ENCODE assay signal across 12 cellular contexts in the genomic region with DNA sequence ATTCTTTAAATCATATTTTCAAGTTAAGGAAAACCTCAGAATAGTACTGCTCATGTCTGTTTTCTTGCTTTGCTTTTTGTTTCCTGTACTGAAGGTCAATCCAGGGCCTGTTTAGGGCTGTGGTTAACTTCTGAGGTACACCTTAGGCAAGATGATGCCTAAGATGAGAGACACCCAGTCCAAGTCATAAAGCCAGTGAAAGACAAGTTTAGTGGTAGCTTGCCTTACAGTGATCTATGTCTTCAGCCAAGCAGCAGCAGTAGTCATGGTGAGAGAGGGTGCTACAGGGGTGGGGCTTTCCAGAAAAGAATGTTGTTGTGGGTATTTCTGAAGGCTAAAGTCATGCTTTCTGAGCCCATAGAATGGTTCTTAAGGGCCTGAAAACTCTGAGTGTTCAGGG.
DNase-seq lines count a peak whose midpoint lies in the region; ATAC-seq and TF ChIP-seq lines count a peak whose summit lies in the region.
"Had no signal": no experiment of that assay in that cellular context is flagged by ENCODE, and none has a peak within 500 bp of the region (broad histone marks: within the 10 kb centered on the region; RNA-seq: fewer than 3 reads in every experiment).

No MANE protein-coding gene starts in this region.

- H3K36me3 Mint-ChIP-seq in central memory CD8-positive, alpha-beta T cell (ENCODE audit: insufficient read depth), result no peaks in the 10 kb centered on the region
- H3K36me3 Mint-ChIP-seq in endothelial cell (ENCODE audit: low read depth, unreplicated experiment), result no peaks in the 10 kb centered on the region

- H3K4me1 Mint-ChIP-seq in central memory CD8-positive, alpha-beta T cell, result peaks cover 8% of the 10 kb centered on the region
- H3K4me1 Mint-ChIP-seq in endothelial cell (ENCODE audit: unreplicated experiment), result peaks cover 7% of the 10 kb centered on the region

- H3K4me3 Mint-ChIP-seq in central memory CD8-positive, alpha-beta T cell, result no peak overlapping the region
- H3K4me3 Mint-ChIP-seq in endothelial cell (ENCODE audit: unreplicated experiment), result no peak overlapping the region

- no peaks in the 10 kb centered on the region for H3K9me3 Mint-ChIP-seq in central memory CD8-positive, alpha-beta T cell
- no peaks in the 10 kb centered on the region for H3K9me3 Mint-ChIP-seq in endothelial cell (ENCODE audit: unreplicated experiment)

- H3K27me3 Mint-ChIP-seq in central memory CD8-positive, alpha-beta T cell, result no peaks in the 10 kb centered on the region
- H3K27me3 Mint-ChIP-seq in endothelial cell (ENCODE audit: unreplicated experiment), result peaks cover 1% of the 10 kb centered on the region

- no peak overlapping the region for H3K27ac Mint-ChIP-seq in central memory CD8-positive, alpha-beta T cell (ENCODE audit: low read depth)
- no peak overlapping the region for H3K27ac Mint-ChIP-seq in endothelial cell (ENCODE audit: unreplicated experiment)

- peak; percentile 29 for DNase-seq in GM20000 (ENCODE audit: low spot score)
- peak in 1 of 2 donors; percentile 11 for DNase-seq in central memory CD8-positive, alpha-beta T cell (ENCODE audit: low spot score in 2 of 2)
- no peak for DNase-seq in NCI-H2029 treated with DMSO at 0.1 percent for 48 hours (lab: John Stamatoyannopoulos, UW)
- no peak for DNase-seq in sciatic nerve (ENCODE audit: low spot score)
- no peak for DNase-seq in endothelial cell (ENCODE audit: low spot score)
- DNase-seq in LoVo (ENCODE audit: low spot score), result no peak
- DNase-seq: dorsolateral prefrontal cortex, NCI-H1048, pancreas, RPMI8226 had no signal

- intact Hi-C loops in sciatic nerve (cut with DNase I), result no loop called here

- TF ChIP-seq CTCF in GM20000 (IDR thresholded peaks at IDR 0.05; ENCODE audit: extremely low read depth, missing control alignments) (no peak), endothelial cell (IDR thresholded peaks at IDR 0.05; ENCODE audit: unreplicated experiment) (no peak)

- ATAC-seq in GM18499 (IDR thresholded peaks at IDR 0.05; ENCODE audit: insufficient read depth, unreplicated experiment) (peak; percentile 85), HG03280 (IDR thresholded peaks at IDR 0.05; ENCODE audit: unreplicated experiment) (peak; percentile 73), sciatic nerve (no peak)
- peak; percentile 83 for ATAC-seq in central memory CD8-positive, alpha-beta T cell (replicated peaks; ENCODE audit: extremely low read depth, poor library complexity, severe bottlenecking)
- ATAC-seq: pancreas had no signal
